24 cellular contexts compared by ENCODE assay signal in the genomic region with DNA sequence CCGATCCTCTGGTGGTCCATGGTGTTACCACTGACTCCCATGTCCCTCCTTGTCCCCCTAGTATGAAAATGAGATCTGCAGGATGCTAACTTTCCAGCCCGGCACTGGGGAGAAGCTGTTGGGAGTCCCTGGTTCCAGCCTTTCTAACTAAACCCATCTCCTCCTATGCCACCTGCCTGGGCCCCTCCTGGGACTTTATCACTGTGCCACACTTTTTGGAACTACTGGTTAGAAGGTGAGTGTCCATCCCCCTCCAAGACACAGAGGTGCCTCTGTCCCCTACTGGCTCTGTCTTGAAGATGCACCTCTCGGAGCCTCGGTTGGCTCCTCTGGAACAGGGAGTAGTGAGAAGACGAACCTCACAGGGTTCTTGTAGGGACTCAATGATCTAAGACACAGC. TPM values are rescaled to one million over a fixed set of nuclear protein-coding genes. Genes with fewer than 3 reads are reported as not detected.
A peak's percentile ranks its signal among the peaks of the same experiment; 100 is the strongest.
DNase-seq lines count a peak whose midpoint lies in the region; ATAC-seq and TF ChIP-seq lines count a peak whose summit lies in the region.
"Had no signal": no experiment of that assay in that cellular context is flagged by ENCODE, and none has a peak within 500 bp of the region (broad histone marks: within the 10 kb centered on the region; RNA-seq: fewer than 3 reads in every experiment).

A gene with protein sequence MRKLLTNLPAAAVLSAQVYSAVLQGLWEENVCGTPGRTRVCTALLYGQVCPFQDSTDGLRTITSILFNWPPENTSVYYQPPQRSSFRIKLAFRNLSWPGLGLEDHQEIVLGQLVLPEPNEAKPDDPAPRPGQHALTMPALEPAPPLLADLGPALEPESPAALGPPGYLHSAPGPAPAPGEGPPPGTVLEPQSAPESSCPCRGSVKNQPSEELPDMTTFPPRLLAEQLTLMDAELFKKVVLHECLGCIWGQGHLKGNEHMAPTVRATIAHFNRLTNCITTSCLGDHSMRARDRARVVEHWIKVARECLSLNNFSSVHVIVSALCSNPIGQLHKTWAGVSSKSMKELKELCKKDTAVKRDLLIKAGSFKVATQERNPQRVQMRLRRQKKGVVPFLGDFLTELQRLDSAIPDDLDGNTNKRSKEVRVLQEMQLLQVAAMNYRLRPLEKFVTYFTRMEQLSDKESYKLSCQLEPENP (plus strand): TSS at position 301 of the 400 bp plus-strand sequence. CDS start 1,018 bp downstream, outside the sequence.

- H3K27ac Mint-ChIP-seq in H9 = peak within 1 kb of the TSS; percentile 7 to 66 (median 10); a peak in 4 of 7 replicates
- peak within 1 kb of the TSS; percentile 20 for H3K27ac Mint-ChIP-seq in glutamatergic neuron (ENCODE audit: unreplicated experiment)
- H3K27ac Mint-ChIP-seq in mesothelial cell of epicardium = no peak within 1 kb of the TSS
- H3K27ac Mint-ChIP-seq: activated B cell treated with CpG ODN at 0.5 μM for 24 hours; activated T-helper 2 cell treated with anti-CD3 and anti-CD28 coated beads, Interferon-gamma antibody, Interleukin-2, Interleukin-4, amounts not matched to agents 10 μg/mL and 5 μg/mL and 100 μg/mL, durations not matched to agents 14 hours and 24 hours and 36 hours; HFFc6; progenitor cell of endocrine pancreas; stimulated activated memory B cell treated with anti-CD40 and anti-IgM and Interleukin-4, amounts not matched to agents 10 μg/mL and 1 μg/mL and 100 μg/mL, for 72 hours had no signal

- H3K56ac ChIP-seq in H9 (ENCODE audit: insufficient read length, low read depth, low read length) = no peak within 1 kb of the TSS

- H3K79me1 ChIP-seq in H9 (ENCODE audit: insufficient read depth, low read depth, low read length, poor library complexity, severe bottlenecking) = no peaks in the 10 kb centered on the region

- H3K14ac ChIP-seq in H9 (ENCODE audit: insufficient read depth, low read length) = no peak within 1 kb of the TSS

- H2BK20ac ChIP-seq in H9 (ENCODE audit: low read depth, low read length, poor library complexity, severe bottlenecking) = no peak within 1 kb of the TSS

- TF ChIP-seq CTCF in heart left ventricle (IDR thresholded peaks at IDR 0.05) = no peak
- no peak for TF ChIP-seq CTCF in H9 (conservative IDR thresholded peaks at IDR 0.05)
- no peak for TF ChIP-seq CTCF in glutamatergic neuron (IDR thresholded peaks at IDR 0.05; ENCODE audit: partially characterized antibody, unreplicated experiment)
- TF ChIP-seq CTCF in mesothelial cell of epicardium (IDR thresholded peaks at IDR 0.05; ENCODE audit: unreplicated experiment) = no peak

- H2BK5ac ChIP-seq in H9 (ENCODE audit: insufficient read length, low read length) = no peak within 1 kb of the TSS

- no peak within 1 kb of the TSS for H4K8ac ChIP-seq in H9 (replicated peaks; ENCODE audit: insufficient read length, low read depth, low read length)

- H2AFZ ChIP-seq in H9 (ENCODE audit: low read length) = no peak within 1 kb of the TSS

- no peak within 1 kb of the TSS for H3K4me2 ChIP-seq in H9 (ENCODE audit: insufficient read depth, insufficient read length, low read length)
- H3K4me2 ChIP-seq: KMS-11 had no signal

- H3K4ac ChIP-seq in H9 (ENCODE audit: low read depth, low read length) = no peak within 1 kb of the TSS

- H3K4me3 Mint-ChIP-seq in H9 = no peak within 1 kb of the TSS
- no peak within 1 kb of the TSS for H3K4me3 Mint-ChIP-seq in glutamatergic neuron (ENCODE audit: unreplicated experiment)
- H3K4me3 Mint-ChIP-seq in mesothelial cell of epicardium = no peak within 1 kb of the TSS
- H3K4me3 Mint-ChIP-seq: activated B cell treated with CpG ODN at 0.5 μM for 24 hours; HFFc6; neural crest cell; stimulated activated memory B cell treated with anti-CD40 and anti-IgM and Interleukin-4, amounts not matched to agents 10 μg/mL and 1 μg/mL and 100 μg/mL, for 72 hours had no signal

- H3K18ac ChIP-seq in H9 (ENCODE audit: insufficient read length, low read depth, low read length) = no peak within 1 kb of the TSS

- TF ChIP-seq POLR2A in heart left ventricle (IDR thresholded peaks at IDR 0.05) = no peak

- no peak within 1 kb of the TSS for H2BK12ac ChIP-seq in H9 (ENCODE audit: insufficient read length, low read depth, low read length)

- H3K4me3 ChIP-seq in heart left ventricle (no peak within 1 kb of the TSS), H7 (ENCODE audit: insufficient read depth, low read depth, low read length) (no peak within 1 kb of the TSS)
- H3K4me3 ChIP-seq: breast epithelium, SK-N-MC, uterus had no signal

- H3K9me3 Mint-ChIP-seq in H9 (no peaks in the 10 kb centered on the region), glutamatergic neuron (ENCODE audit: unreplicated experiment) (peaks cover 9% of the 10 kb centered on the region), mesothelial cell of epicardium (no peaks in the 10 kb centered on the region)
- H3K9me3 Mint-ChIP-seq: activated B cell treated with CpG ODN at 0.5 μM for 24 hours; activated T-helper 2 cell treated with anti-CD3 and anti-CD28 coated beads, Interferon-gamma antibody, Interleukin-2, Interleukin-4, amounts not matched to agents 10 μg/mL and 5 μg/mL and 100 μg/mL, durations not matched to agents 14 hours and 24 hours and 36 hours; HFFc6; neural crest cell; stimulated activated memory B cell treated with anti-CD40 and anti-IgM and Interleukin-4, amounts not matched to agents 10 μg/mL and 1 μg/mL and 100 μg/mL, for 72 hours had no signal

- no peak within 1 kb of the TSS for H3K23ac ChIP-seq in H9 (ENCODE audit: insufficient read length, low read depth, low read length)

- H4K20me1 ChIP-seq in H9 (ENCODE audit: control insufficient read depth, insufficient read depth, insufficient read length) = no peaks in the 10 kb centered on the region

- no peak within 1 kb of the TSS for H3T11ph ChIP-seq in H9 (ENCODE audit: low read length)

- no peaks in the 10 kb centered on the region for H3K23me2 ChIP-seq in H9 (ENCODE audit: insufficient read length, low read depth, low read length, poor library complexity, severe bottlenecking)

- no peak within 1 kb of the TSS for H2BK120ac ChIP-seq in H9 (ENCODE audit: low read depth, low read length, poor library complexity, severe bottlenecking)

- H2AK5ac ChIP-seq in H9 (ENCODE audit: insufficient read length, low read length) = no peak within 1 kb of the TSS

- WGBS in heart left ventricle, 4 donors = 96 to 100% (median 97%) methylated on average over 5 of the region's 5 CpGs
- WGBS in H9 (ENCODE audit: extremely low coverage, insufficient read length, low lambda C conversion rate) = no CpG with 5 or more reads among the region's 5 CpGs

- no peak for ATAC-seq in Right ventricle myocardium inferior
- no peak for ATAC-seq in heart left ventricle
- ATAC-seq: left colon; stimulated activated memory B cell treated with anti-CD40 and anti-IgM and Interleukin-4, amounts not matched to agents 10 μg/mL and 1 μg/mL and 100 μg/mL, for 72 hours had no signal

- H3K9me3 ChIP-seq in heart left ventricle (no peaks in the 10 kb centered on the region), H9 (ENCODE audit: control insufficient read depth, low read depth, low read length) (no peaks in the 10 kb centered on the region)
- H3K9me3 ChIP-seq: breast epithelium, uterus had no signal

- H3K27me3 Mint-ChIP-seq in H9 (ENCODE audit: low read depth) (no peaks in the 10 kb centered on the region), glutamatergic neuron (ENCODE audit: unreplicated experiment) (peaks cover 6% of the 10 kb centered on the region), mesothelial cell of epicardium (ENCODE audit: low read depth) (no peaks in the 10 kb centered on the region)
- H3K27me3 Mint-ChIP-seq: activated B cell treated with CpG ODN at 0.5 μM for 24 hours; progenitor cell of endocrine pancreas; stimulated activated memory B cell treated with anti-CD40 and anti-IgM and Interleukin-4, amounts not matched to agents 10 μg/mL and 1 μg/mL and 100 μg/mL, for 72 hours had no signal

- no peak within 1 kb of the TSS for H3K9ac ChIP-seq in H9 (ENCODE audit: extremely low read depth, insufficient read length, low read length)
- H3K9ac ChIP-seq: KMS-11 had no signal

- no peak within 1 kb of the TSS for H3K27ac ChIP-seq in heart left ventricle
- no peak within 1 kb of the TSS for H3K27ac ChIP-seq in H9 (ENCODE audit: insufficient read length, low read depth, low read length)
- H3K27ac ChIP-seq: breast epithelium, KMS-11, SK-N-MC, uterus had no signal

- H3K36me3 Mint-ChIP-seq in H9 (ENCODE audit: insufficient read depth in 1 of 3, low read depth in 3 of 3) (peaks cover 21 to 38% (median 38%) of the 10 kb centered on the region in 3 experiments), glutamatergic neuron (ENCODE audit: unreplicated experiment) (peaks cover 8% of the 10 kb centered on the region), mesothelial cell of epicardium (peaks cover 20% of the 10 kb centered on the region)

- H3K79me2 ChIP-seq in H9 (ENCODE audit: insufficient read depth, low read length) = no peaks in the 10 kb centered on the region

- no peaks in the 10 kb centered on the region for H3K4me1 Mint-ChIP-seq in H9
- peaks cover 6% of the 10 kb centered on the region for H3K4me1 Mint-ChIP-seq in glutamatergic neuron (ENCODE audit: low read depth, unreplicated experiment)
- H3K4me1 Mint-ChIP-seq in mesothelial cell of epicardium = no peaks in the 10 kb centered on the region
- H3K4me1 Mint-ChIP-seq: neural crest cell had no signal

- H4K5ac ChIP-seq in H9 (ENCODE audit: insufficient read length, low read depth, low read length) = no peak within 1 kb of the TSS

- no peak within 1 kb of the TSS for H4K91ac ChIP-seq in H9 (ENCODE audit: insufficient read length, low read depth, low read length)

- no peak within 1 kb of the TSS for H2BK15ac ChIP-seq in H9 (ENCODE audit: low read depth, low read length)

- H3K27me3 ChIP-seq in heart left ventricle = no peaks in the 10 kb centered on the region
- no peaks in the 10 kb centered on the region for H3K27me3 ChIP-seq in H9 (ENCODE audit: insufficient read depth, low read length)
- H3K27me3 ChIP-seq in H7 (ENCODE audit: control insufficient read depth, insufficient read depth, low read length) = no peaks in the 10 kb centered on the region
- H3K27me3 ChIP-seq: breast epithelium, uterus had no signal

- H3K36me3 ChIP-seq in heart left ventricle = peaks cover 0 to 43% (median 20%) of the 10 kb centered on the region in 9 donors
- peaks cover 6% of the 10 kb centered on the region for H3K36me3 ChIP-seq in H7 (replicated peaks; ENCODE audit: control insufficient read depth, insufficient read depth, low read length)
- H3K36me3 ChIP-seq: breast epithelium, uterus had no signal

- peak; percentile 32 for DNase-seq in Right ventricle myocardium inferior (ENCODE audit: missing footprints)
- DNase-seq in heart left ventricle = no peak
- no peak for DNase-seq in H9
- DNase-seq in glutamatergic neuron = no peak
- DNase-seq in H7 = no peak
- no peak for DNase-seq in mesothelial cell of epicardium (ENCODE audit: low spot score in 2 of 2, unreplicated experiment in 2 of 2)
- DNase-seq in cerebellar cortex (ENCODE audit: low spot score) = no peak
- DNase-seq: activated B cell treated with CpG ODN at 0.5 μM for 24 hours; DMS79; HFFc6; left colon; midbrain; NCI-H524; stimulated activated CD4-positive, alpha-beta T cell treated with anti-CD3 and anti-CD28 coated beads, Interleukin-2, amount 100 ng/mL, for 24 hours; T1000; uterus had no signal

- H3K4me1 ChIP-seq in heart left ventricle = peaks cover 0 to 15% (median 6%) of the 10 kb centered on the region in 12 donors
- no peaks in the 10 kb centered on the region for H3K4me1 ChIP-seq in H9 (ENCODE audit: insufficient read depth, low read length)
- H3K4me1 ChIP-seq: breast epithelium, uterus had no signal

- intact Hi-C loops in Right ventricle myocardium inferior (cut with DNase I) = no loop called here
- intact Hi-C loops in heart left ventricle (cut with DNase I) = no loop called here

RNA-seq across cellular contexts. Expression of the gene that starts here (rescaled TPM):
- not detected for total RNA-seq in Right ventricle myocardium inferior
- under 1 TPM in 3 of 9 donors, not detected in 6; 0.21 to 0.69 (median 0.52) TPM for total RNA-seq in heart left ventricle
- under 1 TPM; 0.42 to 0.53 TPM for polyA plus RNA-seq in heart left ventricle
- total RNA-seq in H9 (2021) = not detected in 2 replicates
- not detected for total RNA-seq in glutamatergic neuron (ENCODE audit: unreplicated experiment)
- total RNA-seq in H7 (2014; rRNA removed; shearing (Covaris generic)) = not detected in 2 replicates
- 0.07 TPM in 1 of 3 replicates, not detected in the others for total RNA-seq in mesothelial cell of epicardium
- total RNA-seq: HFFc6, left colon, neural crest cell, temporal lobe had no signal

Comparison
In these comparisons a context has a peak if more than half of its experiments do, and no peak if none do; other contexts are left out.
1. Peak in DNase-seq in Right ventricle myocardium inferior; RNA of the gene not detected or under 1 TPM.